Comparison of ENCODE assay signal across 14 cellular contexts in genomic region chr13:62113145-62113544, GRCh38.
"Had no signal": no experiment of that assay in that cellular context is flagged by ENCODE, and none has a peak within 500 bp of the region (broad histone marks: within the 10 kb centered on the region; RNA-seq: fewer than 3 reads in every experiment).

No MANE protein-coding gene starts in this region.

- H3K36me3 Mint-ChIP-seq: activated naive CD4-positive, alpha-beta T cell treated with anti-CD3 and anti-CD28 coated beads, Interleukin-2, amount 10 ng/mL, durations not matched to agents 7 days and 5 days; natural killer cell treated with Interleukin-12 subunit alpha and Interleukin-12 subunit beta and Interleukin-15 and Interleukin-18, amount 100 ng/mL, for 72 hours; stimulated activated naive B cell treated with anti-CD40 and anti-IgM and Interleukin-4, amounts not matched to agents 10 μg/mL and 1 μg/mL and 100 μg/mL, for 72 hours had no signal

- H3K9me3 Mint-ChIP-seq: activated naive CD4-positive, alpha-beta T cell treated with anti-CD3 and anti-CD28 coated beads, Interleukin-2, amount 10 ng/mL, durations not matched to agents 7 days and 5 days; stimulated activated naive B cell treated with anti-CD40 and anti-IgM and Interleukin-4, amounts not matched to agents 10 μg/mL and 1 μg/mL and 100 μg/mL, for 72 hours had no signal

- DNase-seq: activated CD4-positive, alpha-beta T cell treated with anti-CD3 and anti-CD28 coated beads for 1 hour; activated CD4-positive, alpha-beta T cell treated with anti-CD3 and anti-CD28 coated beads, Interleukin-2, amount 50 U/mL, for 4 hours; activated naive CD4-positive, alpha-beta T cell treated with anti-CD3 and anti-CD28 coated beads, Interleukin-2, amount 10 ng/mL, durations not matched to agents 7 days and 5 days; hypothalamus; kidney glomerular epithelial cell; left ventricle myocardium superior; nucleus accumbens; stimulated activated CD4-positive, alpha-beta T cell treated with anti-CD3 and anti-CD28 coated beads, Interleukin-2, amount 100 ng/mL, for 48 hours; stimulated activated naive B cell treated with anti-CD40 and anti-IgM and Interleukin-4, amounts not matched to agents 10 μg/mL and 1 μg/mL and 100 μg/mL, for 72 hours; thyroid gland had no signal

- H3K27ac Mint-ChIP-seq: activated naive CD4-positive, alpha-beta T cell treated with anti-CD3 and anti-CD28 coated beads, Interleukin-2, amount 10 ng/mL, durations not matched to agents 7 days and 5 days; activated T-helper 2 cell treated with anti-CD3 and anti-CD28 coated beads, Interferon-gamma antibody, Interleukin-2, Interleukin-4, amounts not matched to agents 10 μg/mL and 5 μg/mL and 100 μg/mL, durations not matched to agents 14 hours and 24 hours and 36 hours; natural killer cell treated with Interleukin-12 subunit alpha and Interleukin-12 subunit beta and Interleukin-15 and Interleukin-18, amount 100 ng/mL, for 72 hours; stimulated activated naive B cell treated with anti-CD40 and anti-IgM and Interleukin-4, amounts not matched to agents 10 μg/mL and 1 μg/mL and 100 μg/mL, for 72 hours had no signal

- H3K4me1 Mint-ChIP-seq: activated naive CD4-positive, alpha-beta T cell treated with anti-CD3 and anti-CD28 coated beads, Interleukin-2, amount 10 ng/mL, durations not matched to agents 7 days and 5 days; stimulated activated naive B cell treated with anti-CD40 and anti-IgM and Interleukin-4, amounts not matched to agents 10 μg/mL and 1 μg/mL and 100 μg/mL, for 72 hours had no signal

- H3K4me3 ChIP-seq: right atrium auricular region, thyroid gland had no signal

- H3K27ac ChIP-seq: right atrium auricular region, thyroid gland, VCaP had no signal

- H3K27me3 Mint-ChIP-seq: activated naive CD4-positive, alpha-beta T cell treated with anti-CD3 and anti-CD28 coated beads, Interleukin-2, amount 10 ng/mL, durations not matched to agents 7 days and 5 days; natural killer cell treated with Interleukin-12 subunit alpha and Interleukin-12 subunit beta and Interleukin-15 and Interleukin-18, amount 100 ng/mL, for 72 hours; stimulated activated naive B cell treated with anti-CD40 and anti-IgM and Interleukin-4, amounts not matched to agents 10 μg/mL and 1 μg/mL and 100 μg/mL, for 72 hours had no signal

- H3K4me3 Mint-ChIP-seq: activated naive CD4-positive, alpha-beta T cell treated with anti-CD3 and anti-CD28 coated beads, Interleukin-2, amount 10 ng/mL, durations not matched to agents 7 days and 5 days; natural killer cell treated with Interleukin-12 subunit alpha and Interleukin-12 subunit beta and Interleukin-15 and Interleukin-18, amount 100 ng/mL, for 72 hours; stimulated activated naive B cell treated with anti-CD40 and anti-IgM and Interleukin-4, amounts not matched to agents 10 μg/mL and 1 μg/mL and 100 μg/mL, for 72 hours had no signal

- H3K27me3 ChIP-seq: right atrium auricular region, thyroid gland had no signal

- H3K4me1 ChIP-seq: right atrium auricular region, thyroid gland had no signal

- H3K36me3 ChIP-seq: right atrium auricular region, thyroid gland had no signal
